ENCODE assay signal across 1 cellular context in genomic region chr16:57638381-57638780, GRCh38.
TF ChIP-seq lines count a peak whose summit lies in the region.

No MANE protein-coding gene starts in this region.

TF ChIP-seq in K562, 482 proteins besides CTCF, POLR2A, EP300 and RAD21:
- TF ChIP-seq ZZZ3 (IDR thresholded peaks at IDR 0.05) (no peak), ZNF398 (CRISPR knock-in tag; IDR thresholded peaks at IDR 0.05) (no peak), SMARCC2 (IDR thresholded peaks at IDR 0.05; ENCODE audit: low read depth) (no peak), ZFP36 (IDR thresholded peaks at IDR 0.05; ENCODE audit: low read depth, low read length, partially characterized antibody) (peak; percentile 90), TFAP4 (CRISPR knock-in tag; IDR thresholded peaks at IDR 0.05; ENCODE audit: borderline replicate concordance) (no peak), ZNF436 (CRISPR knock-in tag; IDR thresholded peaks at IDR 0.05) (peak; percentile 38; the same call in 1 of the 2 replicates), RCOR1 (IDR thresholded peaks at IDR 0.05; ENCODE audit: borderline replicate concordance in 1 of 2, low read depth in 2 of 2, low read length in 2 of 2) (no peak)
